ENCODE assay signal across 8 cellular contexts in the genomic region with DNA sequence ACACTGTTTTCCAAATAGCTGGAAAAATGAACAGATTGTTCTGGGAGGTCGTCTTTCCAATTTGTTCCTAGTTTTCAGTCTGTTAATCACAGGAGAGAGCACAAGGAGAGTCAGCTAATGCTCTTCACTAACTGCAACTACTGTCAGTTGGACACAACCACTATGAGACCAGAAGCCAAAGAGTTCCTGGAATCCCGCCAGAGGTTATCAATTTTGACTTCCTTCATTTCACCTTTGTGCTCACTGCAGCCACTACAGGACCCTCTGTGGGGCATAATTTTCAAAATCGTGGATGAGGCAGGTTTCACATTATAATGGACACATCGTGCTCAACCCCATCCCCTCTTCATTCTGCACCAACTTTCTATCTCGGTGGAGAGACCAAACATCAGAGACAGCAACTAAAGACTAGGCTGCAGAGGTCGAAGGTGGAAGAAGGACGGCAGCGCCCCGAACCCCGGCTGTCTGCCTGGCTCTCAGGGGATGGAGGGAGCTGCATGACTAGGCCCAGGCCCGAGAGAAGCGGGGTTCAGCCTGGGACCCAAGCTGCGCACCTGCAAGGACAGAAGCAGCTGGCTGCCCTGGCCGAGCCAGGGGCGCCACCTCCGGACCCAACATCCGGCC. TPM values are rescaled to one million over a fixed set of nuclear protein-coding genes. Genes with fewer than 3 reads are reported as not detected.
DNase-seq lines count a peak whose midpoint lies in the region; ATAC-seq and TF ChIP-seq lines count a peak whose summit lies in the region.

No MANE protein-coding gene starts in this region.

- H3K4me1 ChIP-seq in ACC112 (ENCODE audit: control insufficient read depth, insufficient read depth, low read length, unreplicated experiment) (peaks cover 39% of the 10 kb centered on the region), HAP-1 (peaks cover 31% of the 10 kb centered on the region), iPS-15b (ENCODE audit: control insufficient read depth, insufficient read depth, low read length) (peaks cover 27% of the 10 kb centered on the region)

- H3K27me3 ChIP-seq in ACC112 (ENCODE audit: insufficient read depth, low read length) (no peaks in the 10 kb centered on the region), HAP-1 (ENCODE audit: low read depth) (no peaks in the 10 kb centered on the region), iPS-15b (ENCODE audit: control insufficient read depth, insufficient read depth, low read length) (no peaks in the 10 kb centered on the region)

- H3K36me3 ChIP-seq in ACC112 (ENCODE audit: insufficient read depth, low read length) = peaks cover 7% of the 10 kb centered on the region; the same call in 1 of the 2 replicates
- H3K36me3 ChIP-seq in HAP-1 (replicated peaks) = peaks cover 18% of the 10 kb centered on the region
- H3K36me3 ChIP-seq in iPS-15b (ENCODE audit: control insufficient read depth, insufficient read depth, low read length) = peaks cover 16% of the 10 kb centered on the region

- H3K9me3 ChIP-seq in HAP-1 = no peaks in the 10 kb centered on the region
- H3K9me3 ChIP-seq in iPS-15b (ENCODE audit: control insufficient read depth, insufficient read depth, low read length) = no peaks in the 10 kb centered on the region

- H2AFZ ChIP-seq in ACC112 (ENCODE audit: low read length, unreplicated experiment) = peak overlapping the region; percentile 60

- peak overlapping the region; percentile 80 for H3K27ac Mint-ChIP-seq in activated CD8-positive, alpha-beta T cell treated with anti-CD3 and anti-CD28 coated beads for 36 hours

- H3K27me3 Mint-ChIP-seq in activated CD8-positive, alpha-beta T cell treated with anti-CD3 and anti-CD28 coated beads for 36 hours = no peaks in the 10 kb centered on the region

- intact Hi-C loops in activated CD8-positive, alpha-beta T cell treated with anti-CD3 and anti-CD28 coated beads for 36 hours (cut with micrococcal nuclease) = loop anchor here (10.0 kb wide), 1 partner anchor 362 kb away; the partner anchor contains the start of gene SFPQ

- peaks cover 17% of the 10 kb centered on the region for H3K36me3 Mint-ChIP-seq in activated CD8-positive, alpha-beta T cell treated with anti-CD3 and anti-CD28 coated beads for 36 hours (ENCODE audit: low read depth)

- H3K4me1 Mint-ChIP-seq in activated CD8-positive, alpha-beta T cell treated with anti-CD3 and anti-CD28 coated beads for 36 hours (ENCODE audit: low read depth) = peaks cover 46% of the 10 kb centered on the region

- DNase-seq in HAP-1 (ENCODE audit: low spot score in 2 of 2) (no peak), substantia nigra (lab: John Stamatoyannopoulos, UW) (peak in 1 of 49 donors; percentile 36), foreskin melanocyte (no peak), hypothalamus (lab: John Stamatoyannopoulos, UW) (no peak)
- peak; percentile 38 for DNase-seq in activated CD8-positive, alpha-beta T cell treated with anti-CD3 and anti-CD28 coated beads for 36 hours
- DNase-seq in stimulated activated CD4-positive, alpha-beta T cell treated with anti-CD3 and anti-CD28 coated beads, Interleukin-4, amount 100 ng/mL, for 24 hours = no peak

- peaks cover 40% of the 10 kb centered on the region for H3K79me2 ChIP-seq in ACC112 (ENCODE audit: control insufficient read depth, insufficient read depth, low read length, unreplicated experiment)

- H3K4me3 ChIP-seq in ACC112 (ENCODE audit: low read depth, low read length) (peak overlapping the region; percentile 94), HAP-1 (peak overlapping the region; percentile 98), iPS-15b (ENCODE audit: low read depth, low read length) (peak overlapping the region; percentile 93)

- in situ Hi-C loops in HAP-1 (cut with MboI; ENCODE audit: low sequenced_read_pairs) = no loop called here

- peak overlapping the region; percentile 92 for H3K4me3 Mint-ChIP-seq in activated CD8-positive, alpha-beta T cell treated with anti-CD3 and anti-CD28 coated beads for 36 hours

- TF ChIP-seq CTCF in activated CD8-positive, alpha-beta T cell treated with anti-CD3 and anti-CD28 coated beads for 36 hours (IDR thresholded peaks at IDR 0.05) = no peak

- no peaks in the 10 kb centered on the region for H3K9me3 Mint-ChIP-seq in activated CD8-positive, alpha-beta T cell treated with anti-CD3 and anti-CD28 coated beads for 36 hours

- H3K27ac ChIP-seq in ACC112 (ENCODE audit: low read depth, low read length) (peak overlapping the region; percentile 77), substantia nigra (ENCODE audit: low read depth, low read length, poor library complexity, severe bottlenecking) (peak overlapping the region; percentile 99)

- CTCF ChIA-PET in activated CD8-positive, alpha-beta T cell treated with anti-CD3 and anti-CD28 coated beads for 36 hours (lab: Charles Lee) = interaction anchor here (0.8 to 9.7 kb wide), 8 partner anchors 8 to 159 kb away, joined by 3 to 105 read pairs (median 4); no protein-coding TSS in a partner anchor

- POLR2A ChIA-PET in activated CD8-positive, alpha-beta T cell treated with anti-CD3 and anti-CD28 coated beads for 36 hours (lab: Charles Lee) = interaction anchor here (0.8 to 2.8 kb wide), 10 partner anchors 14 to 364 kb away, joined by 3 to 10 read pairs (median 4); partner anchors contain the start of gene SFPQ

- peak overlapping the region; percentile 96 for H3K9ac ChIP-seq in iPS-15b (ENCODE audit: low read depth, low read length)

- peak; percentile 1 for ATAC-seq in activated CD8-positive, alpha-beta T cell treated with anti-CD3 and anti-CD28 coated beads for 36 hours

RNA-seq across cellular contexts. Expression of gene KIAA0319L, which starts 0.6 kb away (rescaled TPM):
- 10 to 100 TPM; 22.8 to 30.9 TPM for total RNA-seq in activated CD8-positive, alpha-beta T cell treated with anti-CD3 and anti-CD28 coated beads for 36 hours

RNA-seq across cellular contexts. Expression of gene NCDN, which starts 1.0 kb away (rescaled TPM):
- 10 to 100 TPM; 17.3 to 17.5 TPM for total RNA-seq in activated CD8-positive, alpha-beta T cell treated with anti-CD3 and anti-CD28 coated beads for 36 hours

RNA-seq across cellular contexts. Expression of gene TFAP2E, which starts 16.5 kb away (rescaled TPM):
- total RNA-seq in activated CD8-positive, alpha-beta T cell treated with anti-CD3 and anti-CD28 coated beads for 36 hours = under 1 TPM; 0.56 to 0.58 TPM
